ENCODE assay signal across 2 cellular contexts in the genomic region with DNA sequence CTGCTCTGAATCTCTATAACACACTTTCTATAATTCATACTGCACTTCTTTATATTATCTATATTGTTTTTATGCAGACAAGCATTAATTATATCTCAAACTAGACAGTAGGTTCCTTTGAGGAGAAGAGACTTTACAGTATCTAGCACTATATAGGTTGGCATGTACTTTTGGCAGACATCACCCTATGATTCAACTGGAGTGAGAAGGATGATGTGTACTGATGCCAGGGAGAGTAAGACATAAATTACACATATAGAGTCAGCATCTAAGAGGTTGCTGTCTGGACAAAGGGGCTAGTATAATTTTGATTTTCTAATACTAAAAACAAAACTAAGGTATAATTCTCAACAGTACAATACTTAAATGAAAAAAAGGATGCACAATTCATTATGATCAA.
TF ChIP-seq lines count a peak whose summit lies in the region.

No MANE protein-coding gene starts in this region.

TF ChIP-seq in SK-N-SH, 30 proteins besides CTCF, POLR2A, EP300 and RAD21 (continued from another document):
- TF ChIP-seq PBX3 (IDR thresholded peaks at IDR 0.05): peak; percentile 33
- TF ChIP-seq GATA2 (CRISPR knock-in tag; IDR thresholded peaks at IDR 0.05): no peak
- TF ChIP-seq MAX (IDR thresholded peaks at IDR 0.05; ENCODE audit: low read depth): no peak
- TF ChIP-seq TAF1 (IDR thresholded peaks at IDR 0.05; ENCODE audit: borderline replicate concordance, low read depth, low read length): no peak
- TF ChIP-seq RFX5 (IDR thresholded peaks at IDR 0.05; ENCODE audit: low read length): no peak
- TF ChIP-seq, protein P1, sequence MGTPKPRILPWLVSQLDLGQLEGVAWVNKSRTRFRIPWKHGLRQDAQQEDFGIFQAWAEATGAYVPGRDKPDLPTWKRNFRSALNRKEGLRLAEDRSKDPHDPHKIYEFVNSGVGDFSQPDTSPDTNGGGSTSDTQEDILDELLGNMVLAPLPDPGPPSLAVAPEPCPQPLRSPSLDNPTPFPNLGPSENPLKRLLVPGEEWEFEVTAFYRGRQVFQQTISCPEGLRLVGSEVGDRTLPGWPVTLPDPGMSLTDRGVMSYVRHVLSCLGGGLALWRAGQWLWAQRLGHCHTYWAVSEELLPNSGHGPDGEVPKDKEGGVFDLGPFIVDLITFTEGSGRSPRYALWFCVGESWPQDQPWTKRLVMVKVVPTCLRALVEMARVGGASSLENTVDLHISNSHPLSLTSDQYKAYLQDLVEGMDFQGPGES (IDR thresholded peaks at IDR 0.05; ENCODE audit: low read depth, low read length): no peak
- no peak for TF ChIP-seq GABPA (IDR thresholded peaks at IDR 0.05; ENCODE audit: low read depth)

TF ChIP-seq in SK-N-SH treated with all-trans-retinoic acid at 6 μM for 48 hours, 23 proteins besides CTCF, POLR2A, EP300 and RAD21 (continued from another document):
- TF ChIP-seq TSHZ2 (CRISPR knock-in tag; IDR thresholded peaks at IDR 0.05): no peak
- TF ChIP-seq ZFP30 (CRISPR knock-in tag; IDR thresholded peaks at IDR 0.05): no peak
- TF ChIP-seq ZNF8 (CRISPR knock-in tag; IDR thresholded peaks at IDR 0.05): no peak
- no peak for TF ChIP-seq ZNF565 (CRISPR knock-in tag; conservative IDR thresholded peaks at IDR 0.05; ENCODE audit: low read depth)
- no peak for TF ChIP-seq TOX (CRISPR knock-in tag; IDR thresholded peaks at IDR 0.05; ENCODE audit: borderline replicate concordance)
- TF ChIP-seq, protein P2, sequence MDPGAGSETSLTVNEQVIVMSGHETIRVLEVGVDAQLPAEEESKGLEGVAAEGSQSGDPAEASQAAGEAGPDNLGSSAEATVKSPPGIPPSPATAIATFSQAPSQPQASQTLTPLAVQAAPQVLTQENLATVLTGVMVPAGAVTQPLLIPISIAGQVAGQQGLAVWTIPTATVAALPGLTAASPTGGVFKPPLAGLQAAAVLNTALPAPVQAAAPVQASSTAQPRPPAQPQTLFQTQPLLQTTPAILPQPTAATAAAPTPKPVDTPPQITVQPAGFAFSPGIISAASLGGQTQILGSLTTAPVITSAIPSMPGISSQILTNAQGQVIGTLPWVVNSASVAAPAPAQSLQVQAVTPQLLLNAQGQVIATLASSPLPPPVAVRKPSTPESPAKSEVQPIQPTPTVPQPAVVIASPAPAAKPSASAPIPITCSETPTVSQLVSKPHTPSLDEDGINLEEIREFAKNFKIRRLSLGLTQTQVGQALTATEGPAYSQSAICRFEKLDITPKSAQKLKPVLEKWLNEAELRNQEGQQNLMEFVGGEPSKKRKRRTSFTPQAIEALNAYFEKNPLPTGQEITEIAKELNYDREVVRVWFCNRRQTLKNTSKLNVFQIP (CRISPR knock-in tag; IDR thresholded peaks at IDR 0.05; ENCODE audit: borderline replicate concordance, low read depth): no peak
- TF ChIP-seq ESRRG (CRISPR knock-in tag; IDR thresholded peaks at IDR 0.05): no peak
- TF ChIP-seq PATZ1 (CRISPR knock-in tag; IDR thresholded peaks at IDR 0.05; ENCODE audit: borderline replicate concordance): no peak
- no peak for TF ChIP-seq PPARA (CRISPR knock-in tag; IDR thresholded peaks at IDR 0.05; ENCODE audit: borderline replicate concordance)
